17 cellular contexts compared by ENCODE assay signal in the genomic region with DNA sequence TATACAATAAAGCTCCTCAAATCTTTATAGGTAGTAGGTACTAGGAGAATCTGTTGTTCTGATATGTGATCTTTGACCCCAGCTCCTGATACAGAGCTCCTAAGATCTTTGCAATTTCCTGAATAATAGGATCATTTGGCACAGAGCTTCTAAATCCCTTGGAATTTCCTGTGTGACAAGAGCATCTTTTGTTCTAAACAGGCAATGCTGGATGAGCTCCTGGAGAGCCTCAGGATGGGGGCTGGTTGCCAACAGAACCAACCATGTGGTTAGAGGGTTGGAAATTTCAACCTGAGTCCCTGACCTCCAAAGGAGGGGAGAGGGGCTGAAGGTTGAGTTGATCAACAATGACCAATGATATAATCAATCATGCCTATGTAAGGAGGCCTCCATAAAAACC.
DNase-seq lines count a peak whose midpoint lies in the region; ATAC-seq and TF ChIP-seq lines count a peak whose summit lies in the region.
"Had no signal": no experiment of that assay in that cellular context is flagged by ENCODE, and none has a peak within 500 bp of the region (broad histone marks: within the 10 kb centered on the region; RNA-seq: fewer than 3 reads in every experiment).

No MANE protein-coding gene starts in this region.

- H3K27me3 ChIP-seq in NT2/D1 (ENCODE audit: insufficient read depth, insufficient read length), result no peaks in the 10 kb centered on the region
- no peaks in the 10 kb centered on the region for H3K27me3 ChIP-seq in CD4-positive, alpha-beta T cell (ENCODE audit: control insufficient read depth, insufficient read depth, low read length)

- CTCF ChIA-PET in CD4-positive, alpha-beta T cell (lab: Charles Lee), result no interaction called here

- H3K27me3 Mint-ChIP-seq in CD4-positive, alpha-beta T cell, result no peaks in the 10 kb centered on the region
- H3K27me3 Mint-ChIP-seq: B cell; CD4-positive, alpha-beta memory T cell had no signal

- intact Hi-C loops in CD4-positive, alpha-beta T cell (cut with DNase I, micrococcal nuclease), result no loop called here

- DNase-seq in NCI-H82 (lab: John Stamatoyannopoulos, UW) (peak; percentile 30), NCI-H82 treated with DMSO at 0.1 percent for 48 hours (lab: John Stamatoyannopoulos, UW; ENCODE audit: unreplicated experiment) (no peak), NT2/D1 (ENCODE audit: low read depth, low spot score) (peak; percentile 39), foreskin melanocyte (peak; percentile 23)
- no peak for DNase-seq in CD4-positive, alpha-beta T cell
- DNase-seq: C1 segment of cervical spinal cord; Caco-2; CD4-positive, alpha-beta memory T cell; DND-41; GF-D8; H7 had no signal

- H3K4me1 ChIP-seq in NT2/D1 (ENCODE audit: insufficient read depth, insufficient read length), result no peaks in the 10 kb centered on the region
- H3K4me1 ChIP-seq: Caco-2 had no signal

- H3K27ac ChIP-seq in CD4-positive, alpha-beta T cell (ENCODE audit: low read depth, low read length), result no peak overlapping the region

- no peaks in the 10 kb centered on the region for H3K9me3 Mint-ChIP-seq in CD4-positive, alpha-beta T cell

- no peaks in the 10 kb centered on the region for H3K36me3 ChIP-seq in NT2/D1 (ENCODE audit: insufficient read depth, insufficient read length, low read length)

- no peak overlapping the region for H3K4me3 ChIP-seq in NT2/D1 (ENCODE audit: insufficient read length, low read depth)
- H3K4me3 ChIP-seq: GM23338 had no signal

- no peaks in the 10 kb centered on the region for H3K4me1 Mint-ChIP-seq in CD4-positive, alpha-beta T cell (ENCODE audit: low read depth)
- H3K4me1 Mint-ChIP-seq: B cell; CD4-positive, alpha-beta memory T cell; GM23338 had no signal

- no peaks in the 10 kb centered on the region for H3K36me3 Mint-ChIP-seq in CD4-positive, alpha-beta T cell (ENCODE audit: low read depth)
- H3K36me3 Mint-ChIP-seq: CD4-positive, alpha-beta memory T cell had no signal

- TF ChIP-seq CTCF in CD4-positive, alpha-beta T cell (IDR thresholded peaks at IDR 0.05), result no peak

- H3K4me3 Mint-ChIP-seq in CD4-positive, alpha-beta T cell, result no peak overlapping the region
- H3K4me3 Mint-ChIP-seq: B cell; CD4-positive, alpha-beta memory T cell; GM23338 had no signal

- H3K9me3 ChIP-seq in NT2/D1 (ENCODE audit: insufficient read depth, low read length), result no peaks in the 10 kb centered on the region
- H3K9me3 ChIP-seq in CD4-positive, alpha-beta T cell (ENCODE audit: control insufficient read depth, low read length), result peaks cover 8% of the 10 kb centered on the region
- H3K9me3 ChIP-seq: Caco-2 had no signal

- no peak overlapping the region for H3K9ac ChIP-seq in NT2/D1 (ENCODE audit: insufficient read length, low read depth)

- no peak overlapping the region for H3K27ac Mint-ChIP-seq in CD4-positive, alpha-beta T cell
- H3K27ac Mint-ChIP-seq: B cell; CD4-positive, alpha-beta memory T cell; GM23338 had no signal

- ATAC-seq in GM21390 (IDR thresholded peaks at IDR 0.05; ENCODE audit: unreplicated experiment) (no peak), HG02973 (IDR thresholded peaks at IDR 0.05; ENCODE audit: unreplicated experiment) (no peak), HG03175 (IDR thresholded peaks at IDR 0.05; ENCODE audit: unreplicated experiment) (no peak)
- no peak for ATAC-seq in CD4-positive, alpha-beta T cell (ENCODE audit: poor library complexity)
- ATAC-seq: GM23338, HepG2 had no signal

- POLR2A ChIA-PET in CD4-positive, alpha-beta T cell (lab: Charles Lee), result interaction anchor here (0.6 kb wide), 1 partner anchor 271 kb away, joined by 3 read pairs; no protein-coding TSS in a partner anchor

Comparison
In these comparisons a context has a peak if more than half of its experiments do, and no peak if none do; other contexts are left out.
1. DNase-seq: peak in NCI-H82 (single experiment), NT2/D1 (single experiment) and foreskin melanocyte (single experiment); none in NCI-H82 treated with DMSO at 0.1 percent for 48 hours (single experiment) and CD4-positive, alpha-beta T cell (0 of 10).